8 cellular contexts compared by ENCODE assay signal in genomic region chr20:17873410-17874270, GRCh38.
A peak's percentile ranks its signal among the peaks of the same experiment; 100 is the strongest.
DNase-seq lines count a peak whose midpoint lies in the region; ATAC-seq and TF ChIP-seq lines count a peak whose summit lies in the region.

No MANE protein-coding gene starts in this region.

- no peak overlapping the region for H3K4me3 Mint-ChIP-seq in stimulated activated naive CD8-positive, alpha-beta T cell treated with anti-CD3 and anti-CD28 coated beads, Interleukin-15, amount 100 ng/mL, for 72 hours
- H3K4me3 Mint-ChIP-seq in activated naive CD4-positive, alpha-beta T cell treated with anti-CD3 and anti-CD28 coated beads, Interleukin-2, amount 10 ng/mL, durations not matched to agents 7 days and 5 days: no peak overlapping the region
- no peak overlapping the region for H3K4me3 Mint-ChIP-seq in activated CD4-positive, alpha-beta T cell treated with anti-CD3 and anti-CD28 coated beads, Interleukin-2, amount 10 ng/mL, durations not matched to agents 24 days and 14 days

- peaks cover 2% of the 10 kb centered on the region for H3K36me3 Mint-ChIP-seq in activated naive CD4-positive, alpha-beta T cell treated with anti-CD3 and anti-CD28 coated beads, Interleukin-2, amount 10 ng/mL, durations not matched to agents 7 days and 5 days
- no peaks in the 10 kb centered on the region for H3K36me3 Mint-ChIP-seq in activated CD4-positive, alpha-beta T cell treated with anti-CD3 and anti-CD28 coated beads, Interleukin-2, amount 10 ng/mL, durations not matched to agents 24 days and 14 days (ENCODE audit: low read depth)

- H3K4me3 ChIP-seq in skeletal muscle cell (ENCODE audit: low read depth, low read length) (no peak overlapping the region), WERI-Rb-1 (ENCODE audit: low read depth, low read length) (no peak overlapping the region)

- no peak for TF ChIP-seq CTCF in WERI-Rb-1 (IDR thresholded peaks at IDR 0.05; ENCODE audit: low read depth, low read length)

- intact Hi-C loops in Right ventricle myocardium superior (cut with DNase I): no loop called here
- intact Hi-C loops in activated CD4-positive, alpha-beta T cell treated with anti-CD3 and anti-CD28 coated beads, Interleukin-2, amount 10 ng/mL, durations not matched to agents 24 days and 14 days (cut with micrococcal nuclease): no loop called here

- peak; percentile 24 for ATAC-seq in stimulated activated naive CD8-positive, alpha-beta T cell treated with anti-CD3 and anti-CD28 coated beads, Interleukin-15, amount 100 ng/mL, for 72 hours
- no peak for ATAC-seq in stimulated activated naive CD8-positive, alpha-beta T cell treated with anti-CD3 and anti-CD28 coated beads, Interleukin-15, Interleukin-2, amounts not matched to agents 100 U/mL and 50 U/mL, for 24 hours
- ATAC-seq in Right ventricle myocardium superior (ENCODE audit: poor library complexity): peak; percentile 85

- CTCF ChIA-PET in activated naive CD4-positive, alpha-beta T cell treated with anti-CD3 and anti-CD28 coated beads, Interleukin-2, amount 10 ng/mL, durations not matched to agents 7 days and 5 days (lab: Charles Lee): interaction anchor here (1.1 kb wide), 1 partner anchor 11 kb away, joined by 3 read pairs; no protein-coding TSS in a partner anchor

- peaks cover 65% of the 10 kb centered on the region for H3K27me3 Mint-ChIP-seq in stimulated activated naive CD8-positive, alpha-beta T cell treated with anti-CD3 and anti-CD28 coated beads, Interleukin-15, amount 100 ng/mL, for 72 hours
- H3K27me3 Mint-ChIP-seq in activated naive CD4-positive, alpha-beta T cell treated with anti-CD3 and anti-CD28 coated beads, Interleukin-2, amount 10 ng/mL, durations not matched to agents 7 days and 5 days: peaks cover 40% of the 10 kb centered on the region
- H3K27me3 Mint-ChIP-seq in activated CD4-positive, alpha-beta T cell treated with anti-CD3 and anti-CD28 coated beads, Interleukin-2, amount 10 ng/mL, durations not matched to agents 24 days and 14 days: peaks cover 20% of the 10 kb centered on the region

- no peaks in the 10 kb centered on the region for H3K9me3 Mint-ChIP-seq in stimulated activated naive CD8-positive, alpha-beta T cell treated with anti-CD3 and anti-CD28 coated beads, Interleukin-15, amount 100 ng/mL, for 72 hours
- H3K9me3 Mint-ChIP-seq in activated naive CD4-positive, alpha-beta T cell treated with anti-CD3 and anti-CD28 coated beads, Interleukin-2, amount 10 ng/mL, durations not matched to agents 7 days and 5 days: peaks cover 2% of the 10 kb centered on the region
- H3K9me3 Mint-ChIP-seq in activated CD4-positive, alpha-beta T cell treated with anti-CD3 and anti-CD28 coated beads, Interleukin-2, amount 10 ng/mL, durations not matched to agents 24 days and 14 days: no peaks in the 10 kb centered on the region

- DNase-seq in stimulated activated naive CD8-positive, alpha-beta T cell treated with anti-CD3 and anti-CD28 coated beads, Interleukin-15, amount 100 ng/mL, for 72 hours: no peak
- DNase-seq in stimulated activated naive CD8-positive, alpha-beta T cell treated with anti-CD3 and anti-CD28 coated beads, Interleukin-15, Interleukin-2, amounts not matched to agents 100 U/mL and 50 U/mL, for 24 hours: no peak
- DNase-seq in SK-N-DZ (ENCODE audit: low spot score) (peak; percentile 21), Right ventricle myocardium superior (peak; percentile 91), skeletal muscle cell (ENCODE audit: low read depth) (peak; percentile 95), WERI-Rb-1 (no peak)
- no peak for DNase-seq in activated naive CD4-positive, alpha-beta T cell treated with anti-CD3 and anti-CD28 coated beads, Interleukin-2, amount 10 ng/mL, durations not matched to agents 7 days and 5 days
- no peak for DNase-seq in activated CD4-positive, alpha-beta T cell treated with anti-CD3 and anti-CD28 coated beads, Interleukin-2, amount 10 ng/mL, durations not matched to agents 24 days and 14 days

- peaks cover 27% of the 10 kb centered on the region for H3K4me1 Mint-ChIP-seq in stimulated activated naive CD8-positive, alpha-beta T cell treated with anti-CD3 and anti-CD28 coated beads, Interleukin-15, amount 100 ng/mL, for 72 hours
- H3K4me1 Mint-ChIP-seq in activated naive CD4-positive, alpha-beta T cell treated with anti-CD3 and anti-CD28 coated beads, Interleukin-2, amount 10 ng/mL, durations not matched to agents 7 days and 5 days: peaks cover 17% of the 10 kb centered on the region
- H3K4me1 Mint-ChIP-seq in activated CD4-positive, alpha-beta T cell treated with anti-CD3 and anti-CD28 coated beads, Interleukin-2, amount 10 ng/mL, durations not matched to agents 24 days and 14 days: peaks cover 11% of the 10 kb centered on the region

- no peak overlapping the region for H3K27ac Mint-ChIP-seq in stimulated activated naive CD8-positive, alpha-beta T cell treated with anti-CD3 and anti-CD28 coated beads, Interleukin-15, amount 100 ng/mL, for 72 hours
- H3K27ac Mint-ChIP-seq in activated naive CD4-positive, alpha-beta T cell treated with anti-CD3 and anti-CD28 coated beads, Interleukin-2, amount 10 ng/mL, durations not matched to agents 7 days and 5 days: no peak overlapping the region
- H3K27ac Mint-ChIP-seq in activated CD4-positive, alpha-beta T cell treated with anti-CD3 and anti-CD28 coated beads, Interleukin-2, amount 10 ng/mL, durations not matched to agents 24 days and 14 days: no peak overlapping the region

- no peaks in the 10 kb centered on the region for H3K9me3 ChIP-seq in WERI-Rb-1 (ENCODE audit: severe bottlenecking)

- H3K27ac ChIP-seq in WERI-Rb-1: no peak overlapping the region

- H3K27me3 ChIP-seq in WERI-Rb-1 (ENCODE audit: insufficient read depth, low read depth, severe bottlenecking): no peaks in the 10 kb centered on the region

- no peaks in the 10 kb centered on the region for H3K36me3 ChIP-seq in WERI-Rb-1

Comparison
In these comparisons a context has a peak if more than half of its experiments do, and no peak if none do; other contexts are left out.
1. DNase-seq: peak in SK-N-DZ (single experiment), Right ventricle myocardium superior (single experiment) and skeletal muscle cell (single experiment); none in stimulated activated naive CD8-positive, alpha-beta T cell treated with anti-CD3 and anti-CD28 coated beads, Interleukin-15, amount 100 ng/mL, for 72 hours (0 of 2), stimulated activated naive CD8-positive, alpha-beta T cell treated with anti-CD3 and anti-CD28 coated beads, Interleukin-15, Interleukin-2, amounts not matched to agents 100 U/mL and 50 U/mL, for 24 hours (single experiment), activated naive CD4-positive, alpha-beta T cell treated with anti-CD3 and anti-CD28 coated beads, Interleukin-2, amount 10 ng/mL, durations not matched to agents 7 days and 5 days (single experiment), WERI-Rb-1 (single experiment) and activated CD4-positive, alpha-beta T cell treated with anti-CD3 and anti-CD28 coated beads, Interleukin-2, amount 10 ng/mL, durations not matched to agents 24 days and 14 days (single experiment).